11 cellular contexts compared by ENCODE assay signal in genomic region chr18:63236990-63237389, GRCh38.
DNase-seq lines count a peak whose midpoint lies in the region; ATAC-seq and TF ChIP-seq lines count a peak whose summit lies in the region.
"Had no signal": no experiment of that assay in that cellular context is flagged by ENCODE, and none has a peak within 500 bp of the region (broad histone marks: within the 10 kb centered on the region; RNA-seq: fewer than 3 reads in every experiment).

No MANE protein-coding gene starts in this region.

- peaks cover 0 to 16% (median 0%) of the 10 kb centered on the region in 3 experiments for H3K36me3 ChIP-seq in naive thymus-derived CD4-positive, alpha-beta T cell (ENCODE audit: control insufficient read depth in 2 of 3, insufficient read depth in 3 of 3, low read length in 3 of 3)
- no peaks in the 10 kb centered on the region for H3K36me3 ChIP-seq in urinary bladder (ENCODE audit: insufficient read depth)

- intact Hi-C loops in activated naive CD4-positive, alpha-beta T cell treated with anti-CD3 and anti-CD28 coated beads for 36 hours (cut with micrococcal nuclease): loop anchor here (5.0 kb wide), 1 partner anchor 130 kb away; the partner anchor contains the start of gene KDSR
- intact Hi-C loops in naive thymus-derived CD4-positive, alpha-beta T cell (cut with micrococcal nuclease): no loop called here

- TF ChIP-seq CTCF in coronary artery (IDR thresholded peaks at IDR 0.05): no peak

- POLR2A ChIA-PET in naive thymus-derived CD4-positive, alpha-beta T cell (lab: Charles Lee): interaction anchor here (0.6 to 1.6 kb wide), 12 partner anchors 8 to 97 kb away, joined by 3 to 6 read pairs (median 3); no protein-coding TSS in a partner anchor

- H3K27me3 ChIP-seq in naive thymus-derived CD4-positive, alpha-beta T cell (ENCODE audit: control insufficient read depth in 2 of 2, insufficient read depth in 2 of 2, low read length in 2 of 2): no peaks in the 10 kb centered on the region

- CTCF ChIA-PET in activated naive CD4-positive, alpha-beta T cell treated with anti-CD3 and anti-CD28 coated beads for 36 hours (lab: Charles Lee): interaction anchor here (1.8 to 2.0 kb wide), 2 partner anchors 9 to 12 kb away, joined by 4 to 6 read pairs; no protein-coding TSS in a partner anchor
- CTCF ChIA-PET in naive thymus-derived CD4-positive, alpha-beta T cell (lab: Charles Lee): interaction anchor here (0.8 kb wide), 1 partner anchor 37 kb away, joined by 3 read pairs; no protein-coding TSS in a partner anchor

- H3K9me3 Mint-ChIP-seq in activated naive CD4-positive, alpha-beta T cell treated with anti-CD3 and anti-CD28 coated beads for 36 hours: peaks cover 28% of the 10 kb centered on the region
- peaks cover 0 to 9% (median 0%) of the 10 kb centered on the region in 11 donors for H3K9me3 Mint-ChIP-seq in naive thymus-derived CD4-positive, alpha-beta T cell

- no peaks in the 10 kb centered on the region for H3K27me3 Mint-ChIP-seq in activated naive CD4-positive, alpha-beta T cell treated with anti-CD3 and anti-CD28 coated beads for 36 hours (ENCODE audit: low read depth)
- H3K27me3 Mint-ChIP-seq in naive thymus-derived CD4-positive, alpha-beta T cell: no peaks in the 10 kb centered on the region
- H3K27me3 Mint-ChIP-seq: B cell had no signal

- ATAC-seq in naive thymus-derived CD4-positive, alpha-beta T cell: peak; percentile 29
- ATAC-seq in HG02759 (IDR thresholded peaks at IDR 0.05; ENCODE audit: unreplicated experiment): no peak
- ATAC-seq in GM21529 (IDR thresholded peaks at IDR 0.05; ENCODE audit: unreplicated experiment): no peak
- ATAC-seq: PC-3 had no signal

- H3K9me3 ChIP-seq in naive thymus-derived CD4-positive, alpha-beta T cell (ENCODE audit: control insufficient read depth in 2 of 3, low read length in 3 of 3): no peaks in the 10 kb centered on the region

- no peak for DNase-seq in activated naive CD4-positive, alpha-beta T cell treated with anti-CD3 and anti-CD28 coated beads for 36 hours
- no peak for DNase-seq in activated naive CD4-positive, alpha-beta T cell (lab: John Stamatoyannopoulos, UW)
- DNase-seq in coronary artery (ENCODE audit: low spot score) (no peak), NCI-H226 (no peak)
- no peak for DNase-seq in naive thymus-derived CD4-positive, alpha-beta T cell

- H3K4me3 ChIP-seq in coronary artery: peak overlapping the region; percentile 60
- H3K4me3 ChIP-seq in naive thymus-derived CD4-positive, alpha-beta T cell (ENCODE audit: low read length): no peak overlapping the region
- H3K4me3 ChIP-seq in urinary bladder (ENCODE audit: low read depth, low read length): no peak overlapping the region

- peak overlapping the region; percentile 90 for H3K27ac Mint-ChIP-seq in activated naive CD4-positive, alpha-beta T cell treated with anti-CD3 and anti-CD28 coated beads for 36 hours
- H3K27ac Mint-ChIP-seq in naive thymus-derived CD4-positive, alpha-beta T cell: peak overlapping the region in 8 of 9 donors; percentile 29 to 90 (median 74)

- peak overlapping the region; percentile 79 to 95 for H3K27ac ChIP-seq in coronary artery
- no peak overlapping the region for H3K27ac ChIP-seq in naive thymus-derived CD4-positive, alpha-beta T cell (ENCODE audit: low read depth, low read length)
- H3K27ac ChIP-seq in urinary bladder (ENCODE audit: low read depth): peak overlapping the region; percentile 83
- H3K27ac ChIP-seq: KMS-11 had no signal

- H3K4me1 Mint-ChIP-seq in activated naive CD4-positive, alpha-beta T cell treated with anti-CD3 and anti-CD28 coated beads for 36 hours (ENCODE audit: low read depth): peaks cover 65% of the 10 kb centered on the region
- H3K4me1 Mint-ChIP-seq in naive thymus-derived CD4-positive, alpha-beta T cell: peaks cover 44 to 83% (median 76%) of the 10 kb centered on the region in 7 donors

- H3K36me3 Mint-ChIP-seq in activated naive CD4-positive, alpha-beta T cell treated with anti-CD3 and anti-CD28 coated beads for 36 hours (ENCODE audit: low read depth): peaks cover 53% of the 10 kb centered on the region
- peaks cover 4 to 70% (median 40%) of the 10 kb centered on the region in 5 donors for H3K36me3 Mint-ChIP-seq in naive thymus-derived CD4-positive, alpha-beta T cell

- 78% methylated on average over 14 of the region's 14 CpGs for WGBS in urinary bladder

- H3K4me1 ChIP-seq in naive thymus-derived CD4-positive, alpha-beta T cell (ENCODE audit: control insufficient read depth in 2 of 2, insufficient read depth in 2 of 2, low read length in 2 of 2): peaks cover 5 to 19% of the 10 kb centered on the region in 2 donors
- peaks cover 5% of the 10 kb centered on the region for H3K4me1 ChIP-seq in urinary bladder (ENCODE audit: insufficient read depth)

- H3K4me3 Mint-ChIP-seq in activated naive CD4-positive, alpha-beta T cell treated with anti-CD3 and anti-CD28 coated beads for 36 hours: no peak overlapping the region
- peak overlapping the region in 8 of 10 donors; percentile 9 to 62 (median 22) for H3K4me3 Mint-ChIP-seq in naive thymus-derived CD4-positive, alpha-beta T cell
- H3K4me3 Mint-ChIP-seq: B cell had no signal
